ENCODE assay signal across 5 cellular contexts in genomic region chr2:173327421-173327820, GRCh38.
"Had no signal": no experiment of that assay in that cellular context is flagged by ENCODE, and none has a peak within 500 bp of the region (broad histone marks: within the 10 kb centered on the region; RNA-seq: fewer than 3 reads in every experiment).

No MANE protein-coding gene starts in this region.

- ATAC-seq: GM23338, HepG2 had no signal

- H3K4me3 ChIP-seq: GM23338 had no signal

- H3K27ac ChIP-seq: HL-60 had no signal

- DNase-seq: H9, KBM-7 had no signal
